22 cellular contexts compared by ENCODE assay signal in genomic region chr6:137696765-137697164, GRCh38.
DNase-seq lines count a peak whose midpoint lies in the region; ATAC-seq and TF ChIP-seq lines count a peak whose summit lies in the region.
"Had no signal": no experiment of that assay in that cellular context is flagged by ENCODE, and none has a peak within 500 bp of the region (broad histone marks: within the 10 kb centered on the region; RNA-seq: fewer than 3 reads in every experiment).

No MANE protein-coding gene starts in this region.

- H4K8ac ChIP-seq in neuronal stem cell (ENCODE audit: low read depth, low read length) = no peak overlapping the region

- H2AK5ac ChIP-seq in neuronal stem cell (ENCODE audit: low read depth, low read length) = no peak overlapping the region

- H3K4me2 ChIP-seq in smooth muscle cell (peak overlapping the region; percentile 14), neuronal stem cell (ENCODE audit: insufficient read depth, low read length, poor library complexity, severe bottlenecking) (no peak overlapping the region)
- H3K4me2 ChIP-seq: SK-N-SH had no signal

- no peak for TF ChIP-seq CTCF in lower lobe of right lung (IDR thresholded peaks at IDR 0.05)
- TF ChIP-seq CTCF in smooth muscle cell (IDR thresholded peaks at IDR 0.05; ENCODE audit: borderline replicate concordance, insufficient read depth, poor library complexity, severe bottlenecking) = no peak

- no peaks in the 10 kb centered on the region for H3K36me3 ChIP-seq in SJSA1
- no peaks in the 10 kb centered on the region for H3K36me3 ChIP-seq in lower lobe of right lung
- H3K36me3 ChIP-seq in smooth muscle cell (ENCODE audit: low read depth) = no peaks in the 10 kb centered on the region
- no peaks in the 10 kb centered on the region for H3K36me3 ChIP-seq in neuronal stem cell (replicated peaks in 1 of 2; ENCODE audit: control insufficient read depth in 2 of 2, insufficient read depth in 2 of 2, low read length in 2 of 2)
- H3K36me3 ChIP-seq: BE2C, upper lobe of right lung had no signal

- no peak for DNase-seq in Right ventricle myocardium inferior (ENCODE audit: missing footprints)
- DNase-seq in right cardiac atrium = no peak
- DNase-seq in SJSA1 (ENCODE audit: low read depth in 1 of 2, low spot score in 2 of 2) = no peak
- DNase-seq in lower lobe of right lung = no peak
- DNase-seq in smooth muscle cell (lab: John Stamatoyannopoulos, UW; ENCODE audit: unreplicated experiment) = no peak
- no peak for DNase-seq in neuronal stem cell (ENCODE audit: low spot score)
- DNase-seq in RPMI8226 = no peak
- DNase-seq in COR-L47 (lab: John Stamatoyannopoulos, UW) = no peak
- DNase-seq: activated naive CD4-positive, alpha-beta T cell treated with anti-CD3 and anti-CD28 coated beads, Interleukin-2, amount 10 ng/mL, durations not matched to agents 7 days and 5 days; BE2C; DMS79 treated with DMSO at 0.1 percent for 48 hours; effector memory CD4-positive, alpha-beta T cell; NCI-H1417; NCI-H2081; NCI-H345; NCI-H748 treated with DMSO at 0.1 percent for 48 hours; nucleus accumbens; SK-N-SH; small intestine; upper lobe of right lung had no signal

- no peaks in the 10 kb centered on the region for H3K9me3 ChIP-seq in right cardiac atrium (ENCODE audit: control insufficient read depth, low read length)
- H3K9me3 ChIP-seq in SJSA1 (replicated peaks) = no peaks in the 10 kb centered on the region
- no peaks in the 10 kb centered on the region for H3K9me3 ChIP-seq in lower lobe of right lung
- no peaks in the 10 kb centered on the region for H3K9me3 ChIP-seq in smooth muscle cell (replicated peaks; ENCODE audit: low read depth)
- H3K9me3 ChIP-seq in neuronal stem cell (replicated peaks in 1 of 2; ENCODE audit: control insufficient read depth in 2 of 2, insufficient read depth in 1 of 2, low read depth in 1 of 2, low read length in 2 of 2) = peaks cover 0 to under 1% of the 10 kb centered on the region in 2 donors
- H3K9me3 ChIP-seq: BE2C, SK-N-SH, upper lobe of right lung had no signal

- H3K4me3 ChIP-seq in right cardiac atrium (ENCODE audit: low read length) (no peak overlapping the region), SJSA1 (no peak overlapping the region), lower lobe of right lung (no peak overlapping the region), smooth muscle cell (no peak overlapping the region), neuronal stem cell (ENCODE audit: low read length in 2 of 2) (no peak overlapping the region)
- H3K4me3 ChIP-seq: coronary artery, upper lobe of right lung had no signal

- H4K91ac ChIP-seq in neuronal stem cell (ENCODE audit: low read depth, low read length, poor library complexity) = no peak overlapping the region

- H3K4ac ChIP-seq in neuronal stem cell (ENCODE audit: low read length) = no peak overlapping the region

- WGBS in right cardiac atrium = 72% methylated on average over 4 of the region's 4 CpGs
- 71% methylated on average over 4 of the region's 4 CpGs for WGBS in smooth muscle cell (ENCODE audit: low lambda C conversion rate)
- WGBS in neuronal stem cell (ENCODE audit: extremely low coverage in 2 of 2, insufficient read length in 2 of 2, insufficient replicate concordance in 1 of 2), 2 donors = no CpG with 5 or more reads among the region's 4 CpGs

- no peaks in the 10 kb centered on the region for H4K20me1 ChIP-seq in smooth muscle cell (ENCODE audit: low read depth)

- no peak overlapping the region for H2BK5ac ChIP-seq in neuronal stem cell (ENCODE audit: low read length)

- no peak overlapping the region for H3K27ac ChIP-seq in right cardiac atrium (ENCODE audit: low read length)
- peak overlapping the region; percentile 87 for H3K27ac ChIP-seq in SJSA1
- H3K27ac ChIP-seq in lower lobe of right lung = peak overlapping the region; percentile 3
- H3K27ac ChIP-seq in smooth muscle cell (ENCODE audit: low read depth) = peak overlapping the region; percentile 51
- H3K27ac ChIP-seq in neuronal stem cell (replicated peaks; ENCODE audit: low read length) = no peak overlapping the region
- H3K27ac ChIP-seq: foreskin keratinocyte, upper lobe of right lung had no signal

- H3K9ac ChIP-seq in smooth muscle cell (ENCODE audit: low read depth) = no peak overlapping the region
- H3K9ac ChIP-seq in neuronal stem cell (ENCODE audit: low read depth, low read length, poor library complexity) = no peak overlapping the region
- H3K9ac ChIP-seq: SK-N-SH had no signal

- H3K4me1 ChIP-seq in right cardiac atrium (ENCODE audit: control insufficient read depth, insufficient read depth, low read length) = peaks cover 12% of the 10 kb centered on the region
- H3K4me1 ChIP-seq in SJSA1 (replicated peaks) = peaks cover 61% of the 10 kb centered on the region
- peaks cover 21% of the 10 kb centered on the region for H3K4me1 ChIP-seq in lower lobe of right lung
- H3K4me1 ChIP-seq in smooth muscle cell (ENCODE audit: low read depth) = peaks cover 25% of the 10 kb centered on the region
- peaks cover 0 to 8% of the 10 kb centered on the region in 2 donors for H3K4me1 ChIP-seq in neuronal stem cell (ENCODE audit: control insufficient read depth in 2 of 2, insufficient read depth in 1 of 2, low read depth in 1 of 2, low read length in 2 of 2)
- H3K4me1 ChIP-seq: BE2C had no signal

- H3K79me2 ChIP-seq in smooth muscle cell (ENCODE audit: low read depth) = no peaks in the 10 kb centered on the region

- H3K14ac ChIP-seq in neuronal stem cell (ENCODE audit: low read length) = no peak overlapping the region

- no peak overlapping the region for H2BK15ac ChIP-seq in neuronal stem cell (ENCODE audit: low read length)

- H2AFZ ChIP-seq in smooth muscle cell (ENCODE audit: low read depth) (no peak overlapping the region), neuronal stem cell (ENCODE audit: low read length) (no peak overlapping the region)

- ATAC-seq in Right ventricle myocardium inferior (peak; percentile 20), right cardiac atrium (no peak), lower lobe of right lung (no peak)

- no peaks in the 10 kb centered on the region for H3K79me1 ChIP-seq in neuronal stem cell (ENCODE audit: low read depth, low read length)

- no peak overlapping the region for H3K23ac ChIP-seq in neuronal stem cell (ENCODE audit: low read depth, low read length, poor library complexity)

- H2BK12ac ChIP-seq in neuronal stem cell (ENCODE audit: low read length) = no peak overlapping the region

- intact Hi-C loops in Right ventricle myocardium inferior (cut with DNase I) = no loop called here
- intact Hi-C loops in right cardiac atrium (cut with DNase I) = no loop called here
- intact Hi-C loops in lower lobe of right lung (cut with DNase I) = no loop called here

- no peak overlapping the region for H3K18ac ChIP-seq in neuronal stem cell (ENCODE audit: low read length)

- H3K27me3 ChIP-seq in right cardiac atrium (ENCODE audit: control insufficient read depth, insufficient read depth) (no peaks in the 10 kb centered on the region), SJSA1 (replicated peaks) (no peaks in the 10 kb centered on the region), lower lobe of right lung (ENCODE audit: low read depth) (no peaks in the 10 kb centered on the region), smooth muscle cell (ENCODE audit: low read depth) (no peaks in the 10 kb centered on the region), neuronal stem cell (ENCODE audit: control insufficient read depth in 3 of 3, insufficient read depth in 3 of 3, low read depth in 1 of 3, low read length in 3 of 3) (peaks cover 0 to 7% (median 0%) of the 10 kb centered on the region in 3 experiments)
- H3K27me3 ChIP-seq: foreskin keratinocyte, upper lobe of right lung had no signal

- H3F3A ChIP-seq in smooth muscle cell (ENCODE audit: low read depth) = peaks cover 19% of the 10 kb centered on the region

- no peak overlapping the region for H2BK120ac ChIP-seq in neuronal stem cell (ENCODE audit: low read depth, low read length)

Comparison
In these comparisons a context has a peak if more than half of its experiments do, and no peak if none do; other contexts are left out.
1. H3K27ac ChIP-seq: peak in SJSA1 (single experiment), lower lobe of right lung (single experiment) and smooth muscle cell (single experiment); none in right cardiac atrium (single experiment) and neuronal stem cell (single experiment).